8 cellular contexts compared by ENCODE assay signal in genomic region chr7:42876182-42877068, GRCh38.
DNase-seq lines count a peak whose midpoint lies in the region; ATAC-seq and TF ChIP-seq lines count a peak whose summit lies in the region.

No MANE protein-coding gene starts in this region.

- peak; percentile 79 for TF ChIP-seq CTCF in astrocyte of the spinal cord (IDR thresholded peaks at IDR 0.05; ENCODE audit: low read depth, low read length)

- DNase-seq in EL = peak; percentile 60
- peak; percentile 58 for DNase-seq in HPDE6-E6E7 (ENCODE audit: extremely low spot score)
- DNase-seq in SKM-1 (lab: John Stamatoyannopoulos, UW; ENCODE audit: unreplicated experiment) = peak; percentile 50
- peak; percentile 55 for DNase-seq in astrocyte of the spinal cord (ENCODE audit: low read depth, low spot score)
- DNase-seq in inferior parietal cortex (ENCODE audit: extremely low spot score) = peak; percentile 78
- peak; percentile 73 to 75 for DNase-seq in stimulated activated CD4-positive, alpha-beta T cell treated with anti-CD3 and anti-CD28 coated beads, Interleukin-2, amount 100 ng/mL, for 24 hours

- in situ Hi-C loops in astrocyte of the spinal cord (cut with HindIII; ENCODE audit: low sequenced_read_pairs) = no loop called here

- no peak overlapping the region for H3K4me3 ChIP-seq in astrocyte of the spinal cord (ENCODE audit: low read depth, low read length)

- ATAC-seq in GM21367 (IDR thresholded peaks at IDR 0.05; ENCODE audit: unreplicated experiment) (peak; percentile 91), HG02970 (IDR thresholded peaks at IDR 0.05; ENCODE audit: low FRiP score, unreplicated experiment) (no peak)
